Comparison of ENCODE assay signal across 13 cellular contexts in genomic region chr6:37600287-37600916, GRCh38.
"Had no signal": no experiment of that assay in that cellular context is flagged by ENCODE, and none has a peak within 500 bp of the region (broad histone marks: within the 10 kb centered on the region; RNA-seq: fewer than 3 reads in every experiment).

No MANE protein-coding gene starts in this region.

- H3K4me3 ChIP-seq: esophagus muscularis mucosa, lower lobe of right lung, skin epidermis, tibial nerve had no signal

- H3K27me3 Mint-ChIP-seq: activated CD4-positive, alpha-beta memory T cell treated with anti-CD3 and anti-CD28 coated beads for 36 hours; activated naive CD8-positive, alpha-beta T cell treated with anti-CD3 and anti-CD28 coated beads for 36 hours had no signal

- H3K4me1 Mint-ChIP-seq: activated naive CD8-positive, alpha-beta T cell treated with anti-CD3 and anti-CD28 coated beads for 36 hours; immature natural killer cell; mesothelial cell of epicardium had no signal

- H3K27ac Mint-ChIP-seq: activated CD4-positive, alpha-beta memory T cell treated with anti-CD3 and anti-CD28 coated beads for 36 hours; activated naive CD8-positive, alpha-beta T cell treated with anti-CD3 and anti-CD28 coated beads for 36 hours; immature natural killer cell; mesothelial cell of epicardium had no signal

- ATAC-seq: activated T-cell treated with anti-CD3 and anti-CD28 coated beads, Interleukin-2, amount 50 U/mL, for 4 hours; lower lobe of right lung had no signal

- H3K4me1 ChIP-seq: esophagus muscularis mucosa, lower lobe of right lung, parathyroid adenoma, tibial nerve had no signal

- H3K79me2 ChIP-seq: parathyroid adenoma had no signal

- H3K36me3 Mint-ChIP-seq: activated CD4-positive, alpha-beta memory T cell treated with anti-CD3 and anti-CD28 coated beads for 36 hours; activated naive CD8-positive, alpha-beta T cell treated with anti-CD3 and anti-CD28 coated beads for 36 hours; immature natural killer cell; mesothelial cell of epicardium had no signal

- H2AFZ ChIP-seq: parathyroid adenoma had no signal

- H3K36me3 ChIP-seq: esophagus muscularis mucosa, lower lobe of right lung, tibial nerve had no signal

- DNase-seq: activated CD4-positive, alpha-beta memory T cell treated with anti-CD3 and anti-CD28 coated beads for 36 hours; activated effector memory CD4-positive, alpha-beta T cell treated with anti-CD3 and anti-CD28 coated beads, Interleukin-2, amount 50 U/mL, for 16 hours; activated naive CD8-positive, alpha-beta T cell treated with anti-CD3 and anti-CD28 coated beads for 36 hours; activated T-cell treated with anti-CD3 and anti-CD28 coated beads, Interleukin-2, amount 50 U/mL, for 4 hours; anterior cingulate cortex; glutamatergic neuron; immature natural killer cell; lower lobe of right lung had no signal

- H3K9me3 Mint-ChIP-seq: activated CD4-positive, alpha-beta memory T cell treated with anti-CD3 and anti-CD28 coated beads for 36 hours; activated naive CD8-positive, alpha-beta T cell treated with anti-CD3 and anti-CD28 coated beads for 36 hours; activated T-cell treated with anti-CD3 and anti-CD28 coated beads, Interleukin-2, amount 50 U/mL, for 4 hours; immature natural killer cell; mesothelial cell of epicardium had no signal

- H3K4me3 Mint-ChIP-seq: activated CD4-positive, alpha-beta memory T cell treated with anti-CD3 and anti-CD28 coated beads for 36 hours; activated naive CD8-positive, alpha-beta T cell treated with anti-CD3 and anti-CD28 coated beads for 36 hours; activated T-cell treated with anti-CD3 and anti-CD28 coated beads, Interleukin-2, amount 50 U/mL, for 4 hours; immature natural killer cell; mesothelial cell of epicardium had no signal

- H3K27me3 ChIP-seq: tibial nerve had no signal

- H3K27ac ChIP-seq: esophagus muscularis mucosa, lower lobe of right lung, parathyroid adenoma, skin epidermis, tibial nerve had no signal
